Comparison of ENCODE assay signal across 15 cellular contexts in genomic region chr5:128402506-128402905, GRCh38.
DNase-seq lines count a peak whose midpoint lies in the region; ATAC-seq and TF ChIP-seq lines count a peak whose summit lies in the region.
"Had no signal": no experiment of that assay in that cellular context is flagged by ENCODE, and none has a peak within 500 bp of the region (broad histone marks: within the 10 kb centered on the region; RNA-seq: fewer than 3 reads in every experiment).

No MANE protein-coding gene starts in this region.

- no peak overlapping the region for H4K8ac ChIP-seq in mesendoderm (ENCODE audit: low read depth, low read length)

- peak; percentile 33 for ATAC-seq in left ventricle myocardium superior
- no peak for ATAC-seq in heart right ventricle
- ATAC-seq: HCT116 had no signal

- no peak overlapping the region for H4K5ac ChIP-seq in mesendoderm (ENCODE audit: low read length)

- no peaks in the 10 kb centered on the region for H3K27me3 ChIP-seq in heart right ventricle
- H3K27me3 ChIP-seq in mesendoderm (ENCODE audit: insufficient read depth, low read length, poor library complexity): no peaks in the 10 kb centered on the region
- H3K27me3 ChIP-seq in tibial nerve: no peaks in the 10 kb centered on the region
- H3K27me3 ChIP-seq: BLaER1 had no signal

- H3K79me2 ChIP-seq in mesendoderm (ENCODE audit: control insufficient read depth, insufficient read depth, low read length): no peaks in the 10 kb centered on the region

- intact Hi-C loops in left ventricle myocardium superior (cut with micrococcal nuclease) (no loop called here), heart right ventricle (cut with DNase I) (loop anchor here in 1 of 10 donors (1.0 kb wide), 1 partner anchor 26 kb away; no protein-coding TSS in a partner anchor)

- H3K27ac ChIP-seq in heart right ventricle (no peak overlapping the region), mesendoderm (ENCODE audit: low read depth, low read length) (no peak overlapping the region), tibial nerve (no peak overlapping the region)
- H3K27ac ChIP-seq: BLaER1, GM23248, HL-60 had no signal

- H3K4me2 ChIP-seq in mesendoderm (ENCODE audit: low read length): no peak overlapping the region
- H3K4me2 ChIP-seq: BLaER1 had no signal

- TF ChIP-seq CTCF in heart right ventricle (IDR thresholded peaks at IDR 0.05) (no peak), tibial nerve (IDR thresholded peaks at IDR 0.05) (no peak)

- no peak overlapping the region for H2BK120ac ChIP-seq in mesendoderm (ENCODE audit: low read depth, low read length)

- H3K4me3 ChIP-seq in heart right ventricle: no peak overlapping the region
- no peak overlapping the region for H3K4me3 ChIP-seq in mesendoderm (ENCODE audit: low read length)
- no peak overlapping the region for H3K4me3 ChIP-seq in tibial nerve
- H3K4me3 ChIP-seq: BLaER1, GM23248 had no signal

- WGBS in heart right ventricle, 2 donors: 76 to 78% methylated on average over 2 of the region's 2 CpGs
- WGBS in mesendoderm (ENCODE audit: extremely low coverage, insufficient coverage, low lambda C conversion rate): no CpG with 5 or more reads among the region's 2 CpGs
- 68 to 71% methylated on average over 2 of the region's 2 CpGs for WGBS in tibial nerve, 2 donors

- TF ChIP-seq POLR2A in tibial nerve (IDR thresholded peaks at IDR 0.05): no peak

- H2BK5ac ChIP-seq in mesendoderm (ENCODE audit: low read length): no peak overlapping the region

- DNase-seq in NCI-H146 (lab: John Stamatoyannopoulos, UW) (peak; percentile 5), NCI-H146 treated with DMSO at 0.1 percent for 48 hours (lab: John Stamatoyannopoulos, UW; ENCODE audit: unreplicated experiment) (no peak), left ventricle myocardium superior (no peak), heart right ventricle (no peak), mesendoderm (peak; percentile 21), islet precursor cell (no peak), tibial nerve (ENCODE audit: low spot score in 2 of 2) (no peak)
- DNase-seq in activated CD4-positive, alpha-beta T cell treated with anti-CD3 and anti-CD28 coated beads, Interleukin-2, amount 50 U/mL, for 1 hour: no peak
- DNase-seq: 8988T; AML-193; CD8-positive, alpha-beta memory T cell; GM23248 had no signal

- no peak overlapping the region for H3K23ac ChIP-seq in mesendoderm (ENCODE audit: low read length)

- no peak overlapping the region for H3K4ac ChIP-seq in mesendoderm (ENCODE audit: low read depth, low read length)

- no peaks in the 10 kb centered on the region for H3K79me1 ChIP-seq in mesendoderm (ENCODE audit: low read length)

- H3K18ac ChIP-seq in mesendoderm (ENCODE audit: low read length): no peak overlapping the region

- H3K56ac ChIP-seq in mesendoderm (ENCODE audit: low read length): no peak overlapping the region

- H3K4me1 ChIP-seq in heart right ventricle (peaks cover 0 to 19% (median 0%) of the 10 kb centered on the region in 9 donors), mesendoderm (ENCODE audit: control insufficient read depth, low read depth, low read length) (no peaks in the 10 kb centered on the region), tibial nerve (no peaks in the 10 kb centered on the region)
- H3K4me1 ChIP-seq: BLaER1 had no signal

- H2BK15ac ChIP-seq in mesendoderm (replicated peaks; ENCODE audit: low read depth): no peak overlapping the region

- H2AK5ac ChIP-seq in mesendoderm (ENCODE audit: low read length): no peak overlapping the region

- no peaks in the 10 kb centered on the region for H3K36me3 ChIP-seq in heart right ventricle
- no peaks in the 10 kb centered on the region for H3K36me3 ChIP-seq in mesendoderm (ENCODE audit: control insufficient read depth, insufficient read depth, low read length)
- H3K36me3 ChIP-seq in tibial nerve: no peaks in the 10 kb centered on the region
- H3K36me3 ChIP-seq: BLaER1 had no signal

- no peak for TF ChIP-seq EP300 in tibial nerve (IDR thresholded peaks at IDR 0.05)

- no peak overlapping the region for H3K9ac ChIP-seq in mesendoderm (ENCODE audit: low read length)
- H3K9ac ChIP-seq: BLaER1, GM23248 had no signal

- H3K9me3 ChIP-seq in heart right ventricle (no peaks in the 10 kb centered on the region), tibial nerve (no peaks in the 10 kb centered on the region)
- H3K9me3 ChIP-seq: BLaER1 had no signal

Comparison
In these comparisons a context has a peak if more than half of its experiments do, and no peak if none do; other contexts are left out.
1. DNase-seq: peak in NCI-H146 (single experiment) and mesendoderm (single experiment); none in NCI-H146 treated with DMSO at 0.1 percent for 48 hours (single experiment), left ventricle myocardium superior (single experiment), heart right ventricle (0 of 2), islet precursor cell (single experiment), tibial nerve (0 of 2) and activated CD4-positive, alpha-beta T cell treated with anti-CD3 and anti-CD28 coated beads, Interleukin-2, amount 50 U/mL, for 1 hour (single experiment).